Comparison of ENCODE assay signal across 21 cellular contexts in the genomic region with DNA sequence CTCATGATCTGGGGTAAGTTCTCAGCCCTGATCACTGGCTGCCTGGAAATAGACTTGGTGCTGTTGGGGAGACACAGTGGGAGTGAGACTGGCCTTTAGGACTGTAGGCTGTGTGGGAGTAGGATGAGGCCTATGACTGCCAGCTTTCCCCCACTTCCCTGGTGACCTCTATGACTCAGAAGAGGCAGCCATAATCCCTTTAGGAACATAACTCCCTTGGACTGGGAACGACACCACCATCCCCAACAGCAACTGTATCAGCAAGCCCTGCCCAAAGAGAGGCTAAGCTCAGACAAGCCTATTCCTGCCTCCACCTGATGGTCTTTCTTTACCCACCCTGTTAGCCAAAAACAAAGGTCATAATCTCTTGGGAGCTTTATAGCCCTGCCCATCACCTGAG.
"Had no signal": no experiment of that assay in that cellular context is flagged by ENCODE, and none has a peak within 500 bp of the region (broad histone marks: within the 10 kb centered on the region; RNA-seq: fewer than 3 reads in every experiment).

No MANE protein-coding gene starts in this region.

- H3K4me1 ChIP-seq: ascending aorta, lower lobe of right lung, right atrium auricular region, suprapubic skin, transverse colon, vagina had no signal

- H3K27ac ChIP-seq: ascending aorta, lower lobe of right lung, right atrium auricular region, suprapubic skin, transverse colon, vagina had no signal

- H3K9me3 ChIP-seq: ascending aorta, lower lobe of right lung, right atrium auricular region, vagina had no signal

- DNase-seq: activated CD4-positive, alpha-beta T cell treated with anti-CD3 and anti-CD28 coated beads, Interleukin-2, amount 50 U/mL, for 4 hours; activated effector memory CD4-positive, alpha-beta T cell treated with anti-CD3 and anti-CD28 coated beads, Interleukin-2, amount 50 U/mL, for 16 hours; activated naive CD4-positive, alpha-beta T cell treated with anti-CD3 and anti-CD28 coated beads, Interleukin-2, amount 50 U/mL, for 16 hours; activated T-cell treated with anti-CD3 and anti-CD28 coated beads, Interleukin-2, amount 50 U/mL, for 72 hours; effector CD8-positive, alpha-beta T cell; glutamatergic neuron; hippocampal formation; islet precursor cell; lower lobe of right lung; nephron progenitor cell; nucleus accumbens; small intestine; stimulated activated CD4-positive, alpha-beta T cell treated with anti-CD3 and anti-CD28 coated beads, Interleukin-15, amount 100 ng/mL, for 24 hours; stimulated activated CD4-positive, alpha-beta T cell treated with anti-CD3 and anti-CD28 coated beads, Interleukin-2, amount 100 ng/mL, for 48 hours; stimulated activated naive CD8-positive, alpha-beta T cell treated with anti-CD3 and anti-CD28 coated beads, Interleukin-15, amount 100 ng/mL, for 72 hours; transverse colon had no signal

- FAIRE-seq: endothelial cell of umbilical vein, small intestine had no signal

- H3K27me3 ChIP-seq: ascending aorta, right atrium auricular region, suprapubic skin, transverse colon, vagina had no signal

- H3K4me3 ChIP-seq: ascending aorta, lower lobe of right lung, right atrium auricular region, suprapubic skin, transverse colon, vagina had no signal

- ATAC-seq: activated T-cell treated with anti-CD3 and anti-CD28 coated beads, Interleukin-2, amount 50 U/mL, for 72 hours; lower lobe of right lung; stimulated activated naive CD8-positive, alpha-beta T cell treated with anti-CD3 and anti-CD28 coated beads, Interleukin-15, amount 100 ng/mL, for 72 hours had no signal

- H3K36me3 ChIP-seq: ascending aorta, lower lobe of right lung, right atrium auricular region, suprapubic skin, transverse colon, vagina had no signal
